Comparison of ENCODE assay signal across 18 cellular contexts in genomic region chr15:81032818-81033217, GRCh38. TPM values are rescaled to one million over a fixed set of nuclear protein-coding genes. Genes with fewer than 3 reads are reported as not detected.
DNase-seq lines count a peak whose midpoint lies in the region; ATAC-seq and TF ChIP-seq lines count a peak whose summit lies in the region.
"Had no signal": no experiment of that assay in that cellular context is flagged by ENCODE, and none has a peak within 500 bp of the region (broad histone marks: within the 10 kb centered on the region; RNA-seq: fewer than 3 reads in every experiment).

No MANE protein-coding gene starts in this region.

- DNase-seq in T47D (ENCODE audit: low read depth in 1 of 2, low spot score in 1 of 2) = peak; percentile 27 to 89
- no peak for DNase-seq in mammary epithelial cell
- DNase-seq in T-helper 2 cell treated with Interferon-gamma antibody and Interleukin-4, amounts not matched to agents 5 μg/mL and 100 μg/mL, for 36 hours (ENCODE audit: low spot score) = peak; percentile 22
- no peak for DNase-seq in left lobe of liver (ENCODE audit: low spot score)
- DNase-seq in stomach = no peak
- DNase-seq in HuH-7.5 (ENCODE audit: low spot score) = no peak
- DNase-seq in T-helper 17 cell = no peak
- DNase-seq: BE2C; CD4-positive, alpha-beta memory T cell; DMS153; GDM1; H9; IMR-90; NCI-H1417 treated with DMSO at 0.1 percent for 48 hours; NCI-H1930; NCI-H446; NCI-H69; SHP77 treated with DMSO at 0.1 percent for 48 hours had no signal

- no peak overlapping the region for H3K27ac Mint-ChIP-seq in T-helper 2 cell treated with Interferon-gamma antibody and Interleukin-4, amounts not matched to agents 5 μg/mL and 100 μg/mL, for 36 hours
- no peak overlapping the region for H3K27ac Mint-ChIP-seq in T-helper 17 cell
- H3K27ac Mint-ChIP-seq: CD4-positive, alpha-beta memory T cell had no signal

- ATAC-seq in left lobe of liver (peak; percentile 90), T-helper 17 cell (no peak)

- H3K27ac ChIP-seq in mammary epithelial cell (ENCODE audit: insufficient read depth, low read depth, low read length) (no peak overlapping the region), stomach (peak overlapping the region in 4 of 5 donors; percentile 52 to 76 (median 64))

- in situ Hi-C loops in T47D (cut with HindIII; ENCODE audit: low pct_unique_long_range_greater_than_20kb, low sequenced_read_pairs) (no loop called here), mammary epithelial cell (cut with MboI; ENCODE audit: low sequenced_read_pairs in 2 of 2) (no loop called here)

- dilution Hi-C loops in mammary epithelial cell (cut with HindIII; ENCODE audit: low sequenced_read_pairs) = no loop called here

- peaks cover 19% of the 10 kb centered on the region for H3K9me3 Mint-ChIP-seq in T-helper 2 cell treated with Interferon-gamma antibody and Interleukin-4, amounts not matched to agents 5 μg/mL and 100 μg/mL, for 36 hours

- TF ChIP-seq EP300 in stomach (IDR thresholded peaks at IDR 0.05) = no peak

- CTCF ChIA-PET in mammary epithelial cell (lab: Charles Lee; ENCODE audit: low non-redundant PET) = no interaction called here

- H3K4me3 ChIP-seq in mammary epithelial cell (replicated peaks in 1 of 3; ENCODE audit: insufficient read depth in 1 of 3, low read depth in 2 of 3, low read length in 3 of 3) = no peak overlapping the region
- no peak overlapping the region for H3K4me3 ChIP-seq in stomach

- H3K9ac ChIP-seq in mammary epithelial cell (ENCODE audit: insufficient read depth, low read length) = no peak overlapping the region

- H3K4me1 Mint-ChIP-seq in T-helper 2 cell treated with Interferon-gamma antibody and Interleukin-4, amounts not matched to agents 5 μg/mL and 100 μg/mL, for 36 hours (ENCODE audit: low read depth) = peaks cover 26% of the 10 kb centered on the region
- peaks cover 5% of the 10 kb centered on the region for H3K4me1 Mint-ChIP-seq in T-helper 17 cell

- intact Hi-C loops in mammary epithelial cell (cut with micrococcal nuclease) (no loop called here), stomach (cut with DNase I; ENCODE audit: low total_unique reads) (no loop called here)

- no peaks in the 10 kb centered on the region for H3K27me3 Mint-ChIP-seq in T-helper 2 cell treated with Interferon-gamma antibody and Interleukin-4, amounts not matched to agents 5 μg/mL and 100 μg/mL, for 36 hours (ENCODE audit: low read depth)
- no peaks in the 10 kb centered on the region for H3K27me3 Mint-ChIP-seq in T-helper 17 cell

- no peaks in the 10 kb centered on the region for H4K20me1 ChIP-seq in mammary epithelial cell (ENCODE audit: insufficient read depth, low read length)

- WGBS in mammary epithelial cell (ENCODE audit: low coverage, missing lambda C conversion rate) = 18% methylated on average over 1 of the region's 1 CpG
- 12 to 31% (median 21%) methylated on average over 1 of the region's 1 CpG for WGBS in stomach, 5 donors

- H3K27me3 ChIP-seq in mammary epithelial cell (ENCODE audit: insufficient read depth, low read length) (no peaks in the 10 kb centered on the region), stomach (no peaks in the 10 kb centered on the region)
- H3K27me3 ChIP-seq: BE2C had no signal

- no peaks in the 10 kb centered on the region for H3K79me2 ChIP-seq in mammary epithelial cell (ENCODE audit: insufficient read depth, low read length)

- no peak for TF ChIP-seq CTCF in mammary epithelial cell (conservative IDR thresholded peaks at IDR 0.05 in 1 of 2, IDR thresholded peaks at IDR 0.05 in 1 of 2; ENCODE audit: extremely low read depth in 1 of 2, insufficient read depth in 1 of 2, low read depth in 1 of 2, low read length in 2 of 2)
- no peak for TF ChIP-seq CTCF in stomach (IDR thresholded peaks at IDR 0.05)

- no peak for TF ChIP-seq POLR2A in stomach (IDR thresholded peaks at IDR 0.05)

- H2AFZ ChIP-seq in mammary epithelial cell (ENCODE audit: low read depth, low read length) = no peak overlapping the region

- BruUV-seq in mammary epithelial cell (replicated peaks; lab: Mats Ljungman, UMichigan) = no TSS peak

- H3K4me1 ChIP-seq in mammary epithelial cell (ENCODE audit: insufficient read depth, low read length) (peaks cover 5% of the 10 kb centered on the region), stomach (peaks cover 12 to 41% (median 17%) of the 10 kb centered on the region in 4 donors)
- H3K4me1 ChIP-seq: BE2C had no signal

- peaks cover 9% of the 10 kb centered on the region for H3K36me3 Mint-ChIP-seq in T-helper 2 cell treated with Interferon-gamma antibody and Interleukin-4, amounts not matched to agents 5 μg/mL and 100 μg/mL, for 36 hours (ENCODE audit: low read depth)
- peaks cover 2% of the 10 kb centered on the region for H3K36me3 Mint-ChIP-seq in T-helper 17 cell (ENCODE audit: low read depth)

- peaks cover 7% of the 10 kb centered on the region for H3K9me3 ChIP-seq in mammary epithelial cell (replicated peaks; ENCODE audit: insufficient read depth, low read length)
- H3K9me3 ChIP-seq in stomach = no peaks in the 10 kb centered on the region
- no peaks in the 10 kb centered on the region for H3K9me3 ChIP-seq in T-helper 17 cell (ENCODE audit: control insufficient read depth, low read length, poor library complexity, severe bottlenecking)
- H3K9me3 ChIP-seq: BE2C had no signal

- peak overlapping the region; percentile 68 for H3K4me3 Mint-ChIP-seq in T-helper 2 cell treated with Interferon-gamma antibody and Interleukin-4, amounts not matched to agents 5 μg/mL and 100 μg/mL, for 36 hours
- H3K4me3 Mint-ChIP-seq in T-helper 17 cell = no peak overlapping the region
- H3K4me3 Mint-ChIP-seq: H9 had no signal

- H3K36me3 ChIP-seq in mammary epithelial cell (ENCODE audit: insufficient read depth, low read length) (no peaks in the 10 kb centered on the region), stomach (no peaks in the 10 kb centered on the region)
- H3K36me3 ChIP-seq: BE2C had no signal

- H3K4me2 ChIP-seq in mammary epithelial cell (ENCODE audit: insufficient read depth, low read depth, low read length) = no peak overlapping the region

RNA-seq across cellular contexts. Expression of gene TLNRD1, which starts 32.1 kb away (rescaled TPM):
- 10 to 100 TPM; 16.8 to 18.1 TPM for total RNA-seq in mammary epithelial cell
- 10.0 TPM for polyA plus RNA-seq in mammary epithelial cell
- polyA minus RNA-seq in mammary epithelial cell = 5.0 TPM
- 4.2 TPM for total RNA-seq in left lobe of liver
- 10 to 100 TPM in 4 of 5 donors, 1 to 10 TPM in 1; 1.8 to 88.3 (median 21.0) TPM for total RNA-seq in stomach
- polyA plus RNA-seq in stomach = 1 to 10 TPM; 5.7 to 8.4 (median 6.9) TPM
- 10 to 100 TPM; 17.5 to 17.6 TPM for total RNA-seq in T-helper 17 cell

RNA-seq across cellular contexts. Expression of gene MESD, which starts 43.2 kb away (rescaled TPM):
- total RNA-seq in mammary epithelial cell = 10 to 100 TPM; 13.2 to 25.9 TPM
- 15.7 TPM for polyA plus RNA-seq in mammary epithelial cell
- 26.1 TPM for polyA minus RNA-seq in mammary epithelial cell
- total RNA-seq in left lobe of liver = 16.6 TPM
- 10 to 100 TPM; 11.2 to 34.8 (median 24.2) TPM for total RNA-seq in stomach
- polyA plus RNA-seq in stomach = 1 to 10 TPM; 5.5 to 10.0 (median 9.2) TPM
- total RNA-seq in T-helper 17 cell = 10 to 100 TPM; 14.3 to 14.4 TPM

Comparison
In these comparisons a context has a peak if more than half of its experiments do, and no peak if none do; other contexts are left out.
1. DNase-seq: peak in T47D (2 of 2) and T-helper 2 cell treated with Interferon-gamma antibody and Interleukin-4, amounts not matched to agents 5 μg/mL and 100 μg/mL, for 36 hours (single experiment); none in mammary epithelial cell (single experiment), left lobe of liver (single experiment), stomach (single experiment), HuH-7.5 (single experiment) and T-helper 17 cell (0 of 3).